Comparison of ENCODE assay signal across 24 cellular contexts in genomic region chr10:104371753-104372152, GRCh38.
"Had no signal": no experiment of that assay in that cellular context is flagged by ENCODE, and none has a peak within 500 bp of the region (broad histone marks: within the 10 kb centered on the region; RNA-seq: fewer than 3 reads in every experiment).

No MANE protein-coding gene starts in this region.

- H3K4me3 ChIP-seq: colonic mucosa, coronary artery, dorsolateral prefrontal cortex, esophagus muscularis mucosa, esophagus squamous epithelium, gastrocnemius medialis, gastroesophageal sphincter, heart left ventricle, heart right ventricle had no signal

- H3K27me3 ChIP-seq: colonic mucosa, esophagus muscularis mucosa, gastrocnemius medialis, gastroesophageal sphincter, heart right ventricle had no signal

- DNase-seq: colonic mucosa; cortex of kidney; dermis blood vessel endothelial cell; dorsolateral prefrontal cortex; effector CD4-positive, alpha-beta T cell; effector CD8-positive, alpha-beta T cell; effector memory CD4-positive, alpha-beta T cell; effector memory CD8-positive, alpha-beta T cell; endodermal cell; erythroblast; esophagus squamous epithelium; foreskin fibroblast; foreskin melanocyte; gastrocnemius medialis; glutamatergic neuron; head of caudate nucleus; heart left ventricle; heart right ventricle had no signal

- H3K4me1 ChIP-seq: colonic mucosa, esophagus muscularis mucosa, foreskin keratinocyte, gastrocnemius medialis, gastroesophageal sphincter, heart left ventricle, heart right ventricle had no signal

- H3K27ac ChIP-seq: colonic mucosa, coronary artery, dorsolateral prefrontal cortex, epithelial cell of prostate, esophagus muscularis mucosa, esophagus squamous epithelium, foreskin keratinocyte, gastrocnemius medialis, gastroesophageal sphincter, heart left ventricle, heart right ventricle had no signal

- H3K9me3 ChIP-seq: colonic mucosa, gastrocnemius medialis had no signal

- ATAC-seq: effector memory CD8-positive, alpha-beta T cell; esophagus mucosa; foreskin keratinocyte; gastrocnemius medialis; gastroesophageal sphincter; heart left ventricle; heart right ventricle had no signal

- H3K36me3 ChIP-seq: colonic mucosa, esophagus squamous epithelium, gastroesophageal sphincter had no signal
